In genomic region chr1:115237507-115237906, GRCh38 we compare ENCODE assay signal across 19 cellular contexts.
DNase-seq lines count a peak whose midpoint lies in the region; TF ChIP-seq lines count a peak whose summit lies in the region.
"Had no signal": no experiment of that assay in that cellular context is flagged by ENCODE, and none has a peak within 500 bp of the region (broad histone marks: within the 10 kb centered on the region; RNA-seq: fewer than 3 reads in every experiment).

No MANE protein-coding gene starts in this region.

- in situ Hi-C loops in brain microvascular endothelial cell (cut with HindIII; ENCODE audit: low pct_ligation_motif_present, low sequenced_read_pairs) = no loop called here

- H3K36me3 ChIP-seq in brain microvascular endothelial cell (replicated peaks) = no peaks in the 10 kb centered on the region
- H3K36me3 ChIP-seq: esophagus muscularis mucosa, Peyer's patch, SJSA1, transverse colon had no signal

- no peak for TF ChIP-seq CTCF in brain microvascular endothelial cell (IDR thresholded peaks at IDR 0.05; ENCODE audit: low read depth, low read length, missing control alignments)

- H3K27ac ChIP-seq in brain microvascular endothelial cell = no peak overlapping the region
- H3K27ac ChIP-seq: esophagus muscularis mucosa, Peyer's patch, SJSA1 had no signal

- H3K27me3 ChIP-seq in brain microvascular endothelial cell (replicated peaks) = no peaks in the 10 kb centered on the region
- H3K27me3 ChIP-seq: esophagus muscularis mucosa, Peyer's patch, SJSA1, transverse colon had no signal

- DNase-seq in ELR (ENCODE audit: low read depth) (peak; percentile 78), M059J (ENCODE audit: low read depth) (peak; percentile 73), brain microvascular endothelial cell (peak; percentile 20), iris pigment epithelial cell (ENCODE audit: low read depth) (peak; percentile 53), NCI-H146 (lab: John Stamatoyannopoulos, UW) (no peak), epidermal melanocyte (ENCODE audit: insufficient read length, low spot score) (no peak), GM19238 (ENCODE audit: insufficient read length, low spot score) (no peak)
- no peak for DNase-seq in activated naive CD4-positive, alpha-beta T cell treated with anti-CD3 and anti-CD28 coated beads, Interleukin-2, amount 50 U/mL, for 16 hours
- DNase-seq: activated gamma-delta T cell treated with Interleukin-2 at 50 U/mL for 16 hours; activated T-cell treated with anti-CD3 and anti-CD28 coated beads, Interleukin-2, amount 50 U/mL, for 24 hours; effector memory CD4-positive, alpha-beta T cell; GDM1; NCI-H1436 treated with DMSO at 0.1 percent for 48 hours; NCI-H524; Peyer's patch; stimulated activated CD8-positive, alpha-beta memory T cell treated with anti-CD3 and anti-CD28 coated beads, Interleukin-4, amount 100 ng/mL, for 48 hours; transverse colon had no signal

- H3K4me3 ChIP-seq in brain microvascular endothelial cell (ENCODE audit: low read depth, low read length) = no peak overlapping the region
- H3K4me3 ChIP-seq: esophagus muscularis mucosa, Peyer's patch, SJSA1, transverse colon had no signal

Comparison
In these comparisons a context has a peak if more than half of its experiments do, and no peak if none do; other contexts are left out.
1. DNase-seq: peak in ELR (single experiment), M059J (single experiment), brain microvascular endothelial cell (single experiment) and iris pigment epithelial cell (single experiment); none in NCI-H146 (single experiment), epidermal melanocyte (single experiment), GM19238 (single experiment) and activated naive CD4-positive, alpha-beta T cell treated with anti-CD3 and anti-CD28 coated beads, Interleukin-2, amount 50 U/mL, for 16 hours (single experiment).